Comparison of ENCODE assay signal across 15 cellular contexts in genomic region chr3:14457999-14458398, GRCh38. TPM values are rescaled to one million over a fixed set of nuclear protein-coding genes. Genes with fewer than 3 reads are reported as not detected.
DNase-seq lines count a peak whose midpoint lies in the region; ATAC-seq, FAIRE-seq and TF ChIP-seq lines count a peak whose summit lies in the region.
"Had no signal": no experiment of that assay in that cellular context is flagged by ENCODE, and none has a peak within 500 bp of the region (broad histone marks: within the 10 kb centered on the region; RNA-seq: fewer than 3 reads in every experiment).

No MANE protein-coding gene starts in this region.

- H3K79me2 ChIP-seq in astrocyte (ENCODE audit: insufficient read depth, low read length) = no peaks in the 10 kb centered on the region

- H4K20me1 ChIP-seq in astrocyte (ENCODE audit: insufficient read depth, low read length) = no peaks in the 10 kb centered on the region

- peaks cover 37% of the 10 kb centered on the region for H3K4me1 Mint-ChIP-seq in stimulated activated naive CD8-positive, alpha-beta T cell treated with anti-CD3 and anti-CD28 coated beads, Interleukin-15, Interleukin-2, amounts not matched to agents 100 ng/mL and 50 ng/mL, for 24 hours (ENCODE audit: low read depth)
- H3K4me1 Mint-ChIP-seq in astrocyte (ENCODE audit: low read depth, unreplicated experiment) = peaks cover 48% of the 10 kb centered on the region

- peak overlapping the region; percentile 81 for H3K27ac Mint-ChIP-seq in stimulated activated naive CD8-positive, alpha-beta T cell treated with anti-CD3 and anti-CD28 coated beads, Interleukin-15, Interleukin-2, amounts not matched to agents 100 ng/mL and 50 ng/mL, for 24 hours
- H3K27ac Mint-ChIP-seq in astrocyte (ENCODE audit: unreplicated experiment) = peak overlapping the region; percentile 47
- H3K27ac Mint-ChIP-seq: activated naive CD4-positive, alpha-beta T cell treated with anti-CD3 and anti-CD28 coated beads, Interleukin-2, amount 10 ng/mL, durations not matched to agents 7 days and 5 days had no signal

- ATAC-seq in stimulated activated naive CD8-positive, alpha-beta T cell treated with anti-CD3 and anti-CD28 coated beads, Interleukin-15, Interleukin-2, amounts not matched to agents 100 U/mL and 50 U/mL, for 24 hours = no peak
- ATAC-seq in lower lobe of right lung = peak in 1 of 2 donors; percentile 66

- no peak for DNase-seq in stimulated activated naive CD8-positive, alpha-beta T cell treated with anti-CD3 and anti-CD28 coated beads, Interleukin-15, Interleukin-2, amounts not matched to agents 100 U/mL and 50 U/mL, for 24 hours
- DNase-seq in astrocyte (ENCODE audit: low read depth) (no peak), lower lobe of right lung (no peak), GM20000 (ENCODE audit: low spot score) (no peak), spleen (no peak)
- no peak for DNase-seq in NK-92 treated with Interleukin-12 subunit alpha and Interleukin-12 subunit beta, amount 100 ng/mL, for 24 hours (lab: John Stamatoyannopoulos, UW)
- DNase-seq in stimulated activated CD4-positive, alpha-beta T cell treated with anti-CD3 and anti-CD28 coated beads, Interleukin-4, amount 100 ng/mL, for 1 hour = no peak
- DNase-seq: activated naive CD4-positive, alpha-beta T cell treated with anti-CD3 and anti-CD28 coated beads, Interleukin-2, amount 10 ng/mL, durations not matched to agents 7 days and 5 days; glutamatergic neuron; NCI-H1436; NCI-H446 treated with DMSO at 0.1 percent for 48 hours; transverse colon had no signal

- intact Hi-C loops in lower lobe of right lung (cut with DNase I) (no loop called here), spleen (cut with DNase I; ENCODE audit: low total_unique reads) (loop anchor here (10.0 kb wide), 1 partner anchor 53 kb away; the partner anchor contains the start of gene SLC6A6)

- H3K4me3 ChIP-seq in astrocyte (ENCODE audit: insufficient read depth, low read depth, low read length) (no peak overlapping the region), lower lobe of right lung (no peak overlapping the region), spleen (no peak overlapping the region)
- H3K4me3 ChIP-seq: lung, transverse colon had no signal

- H3K27ac ChIP-seq in astrocyte (ENCODE audit: low read depth, low read length) (no peak overlapping the region), lower lobe of right lung (peak overlapping the region; percentile 15), spleen (no peak overlapping the region)
- H3K27ac ChIP-seq: transverse colon had no signal

- H3K9me3 ChIP-seq in astrocyte (ENCODE audit: insufficient read depth, low read depth, low read length) (no peaks in the 10 kb centered on the region), lower lobe of right lung (no peaks in the 10 kb centered on the region), spleen (no peaks in the 10 kb centered on the region)
- H3K9me3 ChIP-seq: transverse colon had no signal

- no peak overlapping the region for H3K4me2 ChIP-seq in astrocyte (ENCODE audit: low read length)

- TF ChIP-seq CTCF in astrocyte (IDR thresholded peaks at IDR 0.05; ENCODE audit: insufficient read depth, low read depth, low read length) = no peak
- no peak for TF ChIP-seq CTCF in lower lobe of right lung (IDR thresholded peaks at IDR 0.05)
- TF ChIP-seq CTCF in GM20000 (IDR thresholded peaks at IDR 0.05; ENCODE audit: extremely low read depth, missing control alignments) = no peak
- no peak for TF ChIP-seq CTCF in spleen (IDR thresholded peaks at IDR 0.05 in 8 of 11, conservative IDR thresholded peaks at IDR 0.05 in 3 of 11)

- H3K4me1 ChIP-seq in astrocyte (ENCODE audit: insufficient read depth, low read length) (peaks cover 57% of the 10 kb centered on the region), lower lobe of right lung (peaks cover 53% of the 10 kb centered on the region), spleen (peaks cover 0 to 58% (median 35%) of the 10 kb centered on the region in 6 donors)

- no peaks in the 10 kb centered on the region for H3K36me3 ChIP-seq in astrocyte (ENCODE audit: insufficient read depth, low read length)
- H3K36me3 ChIP-seq in lower lobe of right lung = peaks cover 66% of the 10 kb centered on the region
- peaks cover 0 to 100% (median 62%) of the 10 kb centered on the region in 6 donors for H3K36me3 ChIP-seq in spleen
- H3K36me3 ChIP-seq: transverse colon had no signal

- no peaks in the 10 kb centered on the region for H3K27me3 Mint-ChIP-seq in stimulated activated naive CD8-positive, alpha-beta T cell treated with anti-CD3 and anti-CD28 coated beads, Interleukin-15, Interleukin-2, amounts not matched to agents 100 ng/mL and 50 ng/mL, for 24 hours
- no peaks in the 10 kb centered on the region for H3K27me3 Mint-ChIP-seq in astrocyte (ENCODE audit: low read depth, unreplicated experiment)
- H3K27me3 Mint-ChIP-seq: activated naive CD4-positive, alpha-beta T cell treated with anti-CD3 and anti-CD28 coated beads, Interleukin-2, amount 10 ng/mL, durations not matched to agents 7 days and 5 days; central memory CD8-positive, alpha-beta T cell had no signal

- peaks cover 67% of the 10 kb centered on the region for H3K36me3 Mint-ChIP-seq in stimulated activated naive CD8-positive, alpha-beta T cell treated with anti-CD3 and anti-CD28 coated beads, Interleukin-15, Interleukin-2, amounts not matched to agents 100 ng/mL and 50 ng/mL, for 24 hours (ENCODE audit: low read depth)
- peaks cover 8% of the 10 kb centered on the region for H3K36me3 Mint-ChIP-seq in astrocyte (ENCODE audit: low read depth, unreplicated experiment)

- no peak overlapping the region for H2AFZ ChIP-seq in astrocyte (ENCODE audit: low read depth, low read length)

- no peak overlapping the region for H3K4me3 Mint-ChIP-seq in stimulated activated naive CD8-positive, alpha-beta T cell treated with anti-CD3 and anti-CD28 coated beads, Interleukin-15, Interleukin-2, amounts not matched to agents 100 ng/mL and 50 ng/mL, for 24 hours
- no peak overlapping the region for H3K4me3 Mint-ChIP-seq in astrocyte (ENCODE audit: unreplicated experiment)
- H3K4me3 Mint-ChIP-seq: activated naive CD4-positive, alpha-beta T cell treated with anti-CD3 and anti-CD28 coated beads, Interleukin-2, amount 10 ng/mL, durations not matched to agents 7 days and 5 days; central memory CD8-positive, alpha-beta T cell had no signal

- no peak overlapping the region for H3K9ac ChIP-seq in astrocyte (ENCODE audit: low read length)

- H3K27me3 ChIP-seq in astrocyte (ENCODE audit: insufficient read depth, low read length) (no peaks in the 10 kb centered on the region), lower lobe of right lung (ENCODE audit: low read depth) (no peaks in the 10 kb centered on the region), spleen (replicated peaks in 1 of 7) (no peaks in the 10 kb centered on the region)
- H3K27me3 ChIP-seq: transverse colon had no signal

- H3K9me3 Mint-ChIP-seq in stimulated activated naive CD8-positive, alpha-beta T cell treated with anti-CD3 and anti-CD28 coated beads, Interleukin-15, Interleukin-2, amounts not matched to agents 100 ng/mL and 50 ng/mL, for 24 hours = no peaks in the 10 kb centered on the region
- peaks cover 2% of the 10 kb centered on the region for H3K9me3 Mint-ChIP-seq in astrocyte (ENCODE audit: unreplicated experiment)
- H3K9me3 Mint-ChIP-seq: activated naive CD4-positive, alpha-beta T cell treated with anti-CD3 and anti-CD28 coated beads, Interleukin-2, amount 10 ng/mL, durations not matched to agents 7 days and 5 days; central memory CD8-positive, alpha-beta T cell had no signal

- no peak for FAIRE-seq in astrocyte (lab: Jason Lieb, UNC)

- 77 to 95% (median 87%) methylated on average over 9 of the region's 9 CpGs for WGBS in spleen, 5 donors

- TF ChIP-seq POLR2A in spleen (IDR thresholded peaks at IDR 0.05) = no peak

RNA-seq across cellular contexts. Expression of gene SLC6A6, which starts 55.6 kb away (rescaled TPM):
- total RNA-seq in astrocyte (18.6 and 24.2 TPM in 2 replicates), lower lobe of right lung (84.0 TPM), spleen (100 to 1,000 TPM in 6 of 7 donors, 10 to 100 TPM in 1; 75.4 to 150 (median 128) TPM)
- 10 to 100 TPM in 1 of 3 donors, 1 to 10 TPM in 2; 3.4 to 14.2 (median 3.9) TPM for polyA plus RNA-seq in spleen
